23 cellular contexts compared by ENCODE assay signal in genomic region chr3:136291302-136291701, GRCh38.
"Had no signal": no experiment of that assay in that cellular context is flagged by ENCODE, and none has a peak within 500 bp of the region (broad histone marks: within the 10 kb centered on the region; RNA-seq: fewer than 3 reads in every experiment).

No MANE protein-coding gene starts in this region.

- DNase-seq: activated CD4-positive, alpha-beta T cell treated with anti-CD3 and anti-CD28 coated beads for 4 hours; activated CD8-positive, alpha-beta memory T cell treated with anti-CD3 and anti-CD28 coated beads, Interleukin-2, amount 50 U/mL, for 48 hours; activated CD8-positive, alpha-beta T cell treated with anti-CD3 and anti-CD28 coated beads, Interleukin-2, amount 10 ng/mL, durations not matched to agents 7 days and 5 days; activated effector memory CD4-positive, alpha-beta T cell treated with Interleukin-2 at 50 U/mL for 16 hours; activated naive CD4-positive, alpha-beta T cell; activated T-cell treated with anti-CD3 and anti-CD28 coated beads, Interleukin-2, amount 50 U/mL, for 1 hour; aorta; caudate nucleus; colonic mucosa; NCI-H1048; NCI-H1930; NCI-H2171; NCI-H226; NCI-H526; NCI-H774; NK-92 treated with Interleukin-12 subunit alpha and Interleukin-12 subunit beta, amount 100 ng/mL, for 24 hours; PC-9; SHP77 treated with DMSO at 0.1 percent for 48 hours had no signal

- H3K27ac ChIP-seq: breast epithelium, colonic mucosa, KMS-11, PC-9 had no signal

- H3K4me1 ChIP-seq: breast epithelium, colonic mucosa had no signal

- H3K9me3 Mint-ChIP-seq: activated naive CD4-positive, alpha-beta T cell treated with anti-CD3 and anti-CD28 coated beads, Interleukin-2, amount 50 U/mL, for 24 hours; T-helper 1 cell treated with Interleukin-12 subunit alpha and Interleukin-12 subunit beta and Interleukin-4 antibody, amounts not matched to agents 30 μg/mL and 1 μg/mL, for 36 hours had no signal

- H3K27me3 ChIP-seq: breast epithelium, colonic mucosa had no signal

- H3K4me3 ChIP-seq: breast epithelium, colonic mucosa, PC-9 had no signal

- ATAC-seq: activated CD4-positive, CD25-positive, alpha-beta regulatory T cell treated with anti-CD3 and anti-CD28 coated beads, Interleukin-2, amount 50 U/mL, for 24 hours; activated CD8-positive, alpha-beta T cell treated with anti-CD3 and anti-CD28 coated beads, Interleukin-2, amount 10 ng/mL, durations not matched to agents 7 days and 5 days had no signal

- H3K36me3 ChIP-seq: breast epithelium, colonic mucosa had no signal

- H3K9me3 ChIP-seq: breast epithelium, colonic mucosa had no signal

- H3K27me3 Mint-ChIP-seq: activated naive CD4-positive, alpha-beta T cell treated with anti-CD3 and anti-CD28 coated beads, Interleukin-2, amount 50 U/mL, for 24 hours had no signal

- H3K27ac Mint-ChIP-seq: activated CD8-positive, alpha-beta T cell treated with anti-CD3 and anti-CD28 coated beads, Interleukin-2, amount 10 ng/mL, durations not matched to agents 7 days and 5 days; activated naive CD4-positive, alpha-beta T cell treated with anti-CD3 and anti-CD28 coated beads, Interleukin-2, amount 50 U/mL, for 24 hours; T-helper 1 cell treated with Interleukin-12 subunit alpha and Interleukin-12 subunit beta and Interleukin-4 antibody, amounts not matched to agents 30 μg/mL and 1 μg/mL, for 36 hours had no signal

- H3K4me3 Mint-ChIP-seq: activated CD8-positive, alpha-beta T cell treated with anti-CD3 and anti-CD28 coated beads, Interleukin-2, amount 10 ng/mL, durations not matched to agents 7 days and 5 days; activated naive CD4-positive, alpha-beta T cell treated with anti-CD3 and anti-CD28 coated beads, Interleukin-2, amount 50 U/mL, for 24 hours; T-helper 1 cell treated with Interleukin-12 subunit alpha and Interleukin-12 subunit beta and Interleukin-4 antibody, amounts not matched to agents 30 μg/mL and 1 μg/mL, for 36 hours had no signal
